Comparison of ENCODE assay signal across 24 cellular contexts in the genomic region with DNA sequence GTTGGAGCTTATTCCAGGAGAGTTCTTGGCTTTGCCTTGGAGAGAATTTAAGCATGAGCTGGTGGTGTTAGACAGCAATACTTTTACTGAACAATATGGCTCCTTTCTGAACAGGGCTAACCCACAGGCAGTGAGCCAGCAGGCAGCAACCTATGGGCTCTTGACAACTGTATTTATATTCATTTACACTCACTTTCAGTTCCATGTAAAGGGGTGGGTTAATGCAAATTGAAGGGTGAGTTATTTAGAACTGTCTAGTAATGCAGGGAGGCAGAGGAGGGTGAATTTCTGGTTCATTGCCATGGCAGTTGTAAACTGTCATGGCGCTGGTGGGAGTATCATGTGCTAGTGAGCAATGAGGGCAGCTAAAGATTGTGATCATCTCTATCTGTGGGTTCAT. TPM values are rescaled to one million over a fixed set of nuclear protein-coding genes. Genes with fewer than 3 reads are reported as not detected.
DNase-seq lines count a peak whose midpoint lies in the region; ATAC-seq and TF ChIP-seq lines count a peak whose summit lies in the region.
"Had no signal": no experiment of that assay in that cellular context is flagged by ENCODE, and none has a peak within 500 bp of the region (broad histone marks: within the 10 kb centered on the region; RNA-seq: fewer than 3 reads in every experiment).

No MANE protein-coding gene starts in this region.

- H3K4me3 Mint-ChIP-seq in memory B cell = no peak overlapping the region
- H3K4me3 Mint-ChIP-seq: nephron progenitor cell; T-helper 2 cell treated with Interferon-gamma antibody and Interleukin-4, amounts not matched to agents 5 μg/mL and 100 μg/mL, for 36 hours had no signal

- H3K27ac Mint-ChIP-seq in memory B cell = peak overlapping the region; percentile 62
- H3K27ac Mint-ChIP-seq: nephron progenitor cell; progenitor cell of endocrine pancreas; T-helper 2 cell treated with Interferon-gamma antibody and Interleukin-4, amounts not matched to agents 5 μg/mL and 100 μg/mL, for 36 hours had no signal

- no peaks in the 10 kb centered on the region for H3K4me1 ChIP-seq in esophagus squamous epithelium
- H3K4me1 ChIP-seq: SJCRH30 had no signal

- no peaks in the 10 kb centered on the region for H3K27me3 ChIP-seq in esophagus squamous epithelium
- H3K27me3 ChIP-seq: hepatocyte, SJCRH30 had no signal

- no peaks in the 10 kb centered on the region for H3K9me3 Mint-ChIP-seq in memory B cell
- H3K9me3 Mint-ChIP-seq: T-helper 2 cell treated with Interferon-gamma antibody and Interleukin-4, amounts not matched to agents 5 μg/mL and 100 μg/mL, for 36 hours had no signal

- no peaks in the 10 kb centered on the region for H3K27me3 Mint-ChIP-seq in memory B cell
- H3K27me3 Mint-ChIP-seq: progenitor cell of endocrine pancreas had no signal

- no peaks in the 10 kb centered on the region for H3K9me3 ChIP-seq in esophagus squamous epithelium
- H3K9me3 ChIP-seq: SJCRH30 had no signal

- no peaks in the 10 kb centered on the region for H3K36me3 Mint-ChIP-seq in memory B cell

- no peaks in the 10 kb centered on the region for H3K36me3 ChIP-seq in esophagus squamous epithelium
- H3K36me3 ChIP-seq: SJCRH30 had no signal

- peaks cover 4% of the 10 kb centered on the region for H3K4me1 Mint-ChIP-seq in memory B cell
- H3K4me1 Mint-ChIP-seq: nephron progenitor cell had no signal

- DNase-seq in memory B cell (ENCODE audit: low spot score in 2 of 2) (no peak), mesenteric fat pad (ENCODE audit: low spot score) (no peak), esophagus squamous epithelium (lab: John Stamatoyannopoulos, UW) (no peak)
- DNase-seq in NK-92 treated with Interleukin-12 subunit alpha and Interleukin-12 subunit beta, amount 100 ng/mL, for 24 hours (lab: John Stamatoyannopoulos, UW) = no peak
- no peak for DNase-seq in activated CD4-positive, CD25-positive, alpha-beta regulatory T cell treated with anti-CD3 and anti-CD28 coated beads, Interleukin-2, amount 50 U/mL, for 72 hours
- DNase-seq: activated CD4-positive, alpha-beta T cell treated with anti-CD3 and anti-CD28 coated beads for 1 hour; activated gamma-delta T cell; anterior cingulate cortex; kidney; NCI-H2029; NCI-H526; nephron progenitor cell; PC-3; SJCRH30; small intestine; stimulated activated CD4-positive, alpha-beta T cell treated with anti-CD3 and anti-CD28 coated beads, Interleukin-4, amount 100 ng/mL, for 4 hours; stimulated activated CD8-positive, alpha-beta memory T cell treated with anti-CD3 and anti-CD28 coated beads, Interleukin-4, amount 100 ng/mL, for 48 hours had no signal

- no peak for TF ChIP-seq POLR2A in esophagus squamous epithelium (IDR thresholded peaks at IDR 0.05)

- H3K4me3 ChIP-seq in esophagus squamous epithelium = no peak overlapping the region
- H3K4me3 ChIP-seq: hepatocyte, SJCRH30 had no signal

- ATAC-seq in GM19023 (IDR thresholded peaks at IDR 0.05; ENCODE audit: unreplicated experiment) (peak; percentile 63), HG02759 (IDR thresholded peaks at IDR 0.05; ENCODE audit: unreplicated experiment) (peak; percentile 90), HG03378 (IDR thresholded peaks at IDR 0.05; ENCODE audit: unreplicated experiment) (peak; percentile 68), memory B cell (ENCODE audit: low read depth) (peak; percentile 64)
- ATAC-seq: PC-3 had no signal

- WGBS in esophagus squamous epithelium, 2 donors = 33 to 36% methylated on average over 1 of the region's 1 CpG

- H3K27ac ChIP-seq in esophagus squamous epithelium = no peak overlapping the region
- H3K27ac ChIP-seq: hepatocyte, SJCRH30 had no signal

- intact Hi-C loops in esophagus squamous epithelium (cut with DNase I) = no loop called here

- TF ChIP-seq CTCF in esophagus squamous epithelium (IDR thresholded peaks at IDR 0.05) = no peak

RNA-seq across cellular contexts. Expression of a gene that starts 15.7 kb away (rescaled TPM):
- total RNA-seq in mesenteric fat pad (not detected), esophagus squamous epithelium (not detected)
- total RNA-seq: hepatocyte, kidney, PC-3, progenitor cell of endocrine pancreas, SJCRH30, temporal lobe had no signal
